1 cellular context compared by ENCODE assay signal in genomic region chr9:128144239-128145181, GRCh38.
TF ChIP-seq lines count a peak whose summit lies in the region.

No MANE protein-coding gene starts in this region.

TF ChIP-seq in H1, 55 proteins besides CTCF, POLR2A, EP300 and RAD21:
- no peak for TF ChIP-seq TEAD4 (IDR thresholded peaks at IDR 0.05; ENCODE audit: low read depth, low read length)
